ENCODE assay signal across 23 cellular contexts in genomic region chr9:101995231-101995630, GRCh38.
DNase-seq lines count a peak whose midpoint lies in the region; FAIRE-seq and TF ChIP-seq lines count a peak whose summit lies in the region.
"Had no signal": no experiment of that assay in that cellular context is flagged by ENCODE, and none has a peak within 500 bp of the region (broad histone marks: within the 10 kb centered on the region; RNA-seq: fewer than 3 reads in every experiment).

No MANE protein-coding gene starts in this region.

- H3K27me3 ChIP-seq in astrocyte (ENCODE audit: insufficient read depth, low read length) (no peaks in the 10 kb centered on the region), esophagus squamous epithelium (no peaks in the 10 kb centered on the region)
- H3K27me3 ChIP-seq: ascending aorta, colonic mucosa, gastroesophageal sphincter had no signal

- peak overlapping the region; percentile 94 for H3K27ac ChIP-seq in astrocyte (ENCODE audit: low read depth, low read length)
- H3K27ac ChIP-seq in esophagus squamous epithelium: no peak overlapping the region
- H3K27ac ChIP-seq: ascending aorta, colonic mucosa, gastroesophageal sphincter had no signal

- H3K9me3 ChIP-seq in astrocyte (ENCODE audit: insufficient read depth, low read depth, low read length) (no peaks in the 10 kb centered on the region), esophagus squamous epithelium (no peaks in the 10 kb centered on the region)
- H3K9me3 ChIP-seq: ascending aorta, colonic mucosa, gastroesophageal sphincter had no signal

- no peak overlapping the region for H3K4me3 ChIP-seq in astrocyte (ENCODE audit: insufficient read depth, low read depth, low read length)
- no peak overlapping the region for H3K4me3 ChIP-seq in esophagus squamous epithelium
- H3K4me3 ChIP-seq: ascending aorta, colonic mucosa, gastroesophageal sphincter had no signal

- H4K20me1 ChIP-seq in astrocyte (ENCODE audit: insufficient read depth, low read length): no peaks in the 10 kb centered on the region

- TF ChIP-seq CTCF in astrocyte (IDR thresholded peaks at IDR 0.05; ENCODE audit: insufficient read depth, low read depth, low read length) (no peak), esophagus squamous epithelium (IDR thresholded peaks at IDR 0.05) (no peak)

- TF ChIP-seq POLR2A in esophagus squamous epithelium (IDR thresholded peaks at IDR 0.05): no peak

- no peaks in the 10 kb centered on the region for H3K36me3 Mint-ChIP-seq in astrocyte (ENCODE audit: low read depth, unreplicated experiment)
- H3K36me3 Mint-ChIP-seq: WTC11 had no signal

- H3K9ac ChIP-seq in astrocyte (ENCODE audit: low read length): peak overlapping the region; percentile 64

- no peak overlapping the region for H3K4me3 Mint-ChIP-seq in astrocyte (ENCODE audit: unreplicated experiment)
- H3K4me3 Mint-ChIP-seq: activated CD8-positive, alpha-beta T cell treated with anti-CD3 and anti-CD28 coated beads for 36 hours; activated T-cell treated with anti-CD3 and anti-CD28 coated beads, Interleukin-2, amount 50 U/mL, for 24 hours; HFFc6; T-helper 1 cell treated with Interleukin-12 subunit alpha and Interleukin-12 subunit beta and Interleukin-4 antibody, amounts not matched to agents 30 μg/mL and 1 μg/mL, for 36 hours; WTC11 had no signal

- intact Hi-C loops in esophagus squamous epithelium (cut with DNase I): no loop called here

- H3K9me3 Mint-ChIP-seq in astrocyte (ENCODE audit: unreplicated experiment): peaks cover 2% of the 10 kb centered on the region
- H3K9me3 Mint-ChIP-seq: activated CD8-positive, alpha-beta T cell treated with anti-CD3 and anti-CD28 coated beads for 36 hours; activated T-cell treated with anti-CD3 and anti-CD28 coated beads, Interleukin-2, amount 50 U/mL, for 24 hours; T-helper 1 cell treated with Interleukin-12 subunit alpha and Interleukin-12 subunit beta and Interleukin-4 antibody, amounts not matched to agents 30 μg/mL and 1 μg/mL, for 36 hours; WTC11 had no signal

- no peaks in the 10 kb centered on the region for H3K4me1 Mint-ChIP-seq in astrocyte (ENCODE audit: low read depth, unreplicated experiment)
- H3K4me1 Mint-ChIP-seq: WTC11 had no signal

- no peaks in the 10 kb centered on the region for H3K79me2 ChIP-seq in astrocyte (ENCODE audit: insufficient read depth, low read length)

- peak overlapping the region; percentile 42 for H3K4me2 ChIP-seq in astrocyte (ENCODE audit: low read length)

- DNase-seq in A172 (ENCODE audit: low spot score) (peak; percentile 58), HPDE6-E6E7 (ENCODE audit: extremely low spot score) (peak; percentile 70), astrocyte (ENCODE audit: low read depth) (peak; percentile 94), glomerular visceral epithelial cell (ENCODE audit: extremely low spot score) (peak; percentile 71), NCI-H2196 (lab: John Stamatoyannopoulos, UW; ENCODE audit: unreplicated experiment) (no peak), esophagus squamous epithelium (lab: John Stamatoyannopoulos, UW) (no peak), MV-4-11 (lab: John Stamatoyannopoulos, UW) (no peak), cortex of kidney (lab: John Stamatoyannopoulos, UW) (no peak)
- DNase-seq: activated CD8-positive, alpha-beta T cell treated with anti-CD3 and anti-CD28 coated beads for 36 hours; activated naive CD4-positive, alpha-beta T cell treated with Interleukin-2 at 50 U/mL for 16 hours; activated T-cell treated with anti-CD3 and anti-CD28 coated beads, Interleukin-2, amount 50 U/mL, for 24 hours; C1 segment of cervical spinal cord; colonic mucosa; HFFc6; midbrain; NCI-H1105 treated with DMSO at 0.1 percent for 48 hours; NCI-H2107; NCI-H526 treated with DMSO at 0.1 percent for 48 hours had no signal

- H3K4me1 ChIP-seq in astrocyte (ENCODE audit: insufficient read depth, low read length) (peaks cover 8% of the 10 kb centered on the region), esophagus squamous epithelium (no peaks in the 10 kb centered on the region)
- H3K4me1 ChIP-seq: ascending aorta, colonic mucosa, gastroesophageal sphincter had no signal

- H3K36me3 ChIP-seq in astrocyte (ENCODE audit: insufficient read depth, low read length) (no peaks in the 10 kb centered on the region), esophagus squamous epithelium (no peaks in the 10 kb centered on the region)
- H3K36me3 ChIP-seq: ascending aorta, colonic mucosa, gastroesophageal sphincter had no signal

- no peaks in the 10 kb centered on the region for H3K27me3 Mint-ChIP-seq in astrocyte (ENCODE audit: low read depth, unreplicated experiment)
- H3K27me3 Mint-ChIP-seq: activated CD8-positive, alpha-beta T cell treated with anti-CD3 and anti-CD28 coated beads for 36 hours; activated T-cell treated with anti-CD3 and anti-CD28 coated beads, Interleukin-2, amount 50 U/mL, for 24 hours had no signal

- no peak for FAIRE-seq in astrocyte (lab: Jason Lieb, UNC)
- FAIRE-seq: GM12892 had no signal

- H3K27ac Mint-ChIP-seq in astrocyte (ENCODE audit: unreplicated experiment): no peak overlapping the region
- H3K27ac Mint-ChIP-seq: activated CD8-positive, alpha-beta T cell treated with anti-CD3 and anti-CD28 coated beads for 36 hours; activated T-cell treated with anti-CD3 and anti-CD28 coated beads, Interleukin-2, amount 50 U/mL, for 24 hours; HFFc6; T-helper 1 cell treated with Interleukin-12 subunit alpha and Interleukin-12 subunit beta and Interleukin-4 antibody, amounts not matched to agents 30 μg/mL and 1 μg/mL, for 36 hours; WTC11 had no signal

- 43 to 46% methylated on average over 5 of the region's 5 CpGs for WGBS in esophagus squamous epithelium, 2 donors

- peak overlapping the region; percentile 19 for H2AFZ ChIP-seq in astrocyte (ENCODE audit: low read depth, low read length)

Comparison
In these comparisons a context has a peak if more than half of its experiments do, and no peak if none do; other contexts are left out.
1. DNase-seq: peak in A172 (single experiment), HPDE6-E6E7 (single experiment), astrocyte (single experiment) and glomerular visceral epithelial cell (single experiment); none in NCI-H2196 (single experiment), esophagus squamous epithelium (single experiment), MV-4-11 (single experiment) and cortex of kidney (single experiment).